Comparison of ENCODE assay signal across 19 cellular contexts in the genomic region with DNA sequence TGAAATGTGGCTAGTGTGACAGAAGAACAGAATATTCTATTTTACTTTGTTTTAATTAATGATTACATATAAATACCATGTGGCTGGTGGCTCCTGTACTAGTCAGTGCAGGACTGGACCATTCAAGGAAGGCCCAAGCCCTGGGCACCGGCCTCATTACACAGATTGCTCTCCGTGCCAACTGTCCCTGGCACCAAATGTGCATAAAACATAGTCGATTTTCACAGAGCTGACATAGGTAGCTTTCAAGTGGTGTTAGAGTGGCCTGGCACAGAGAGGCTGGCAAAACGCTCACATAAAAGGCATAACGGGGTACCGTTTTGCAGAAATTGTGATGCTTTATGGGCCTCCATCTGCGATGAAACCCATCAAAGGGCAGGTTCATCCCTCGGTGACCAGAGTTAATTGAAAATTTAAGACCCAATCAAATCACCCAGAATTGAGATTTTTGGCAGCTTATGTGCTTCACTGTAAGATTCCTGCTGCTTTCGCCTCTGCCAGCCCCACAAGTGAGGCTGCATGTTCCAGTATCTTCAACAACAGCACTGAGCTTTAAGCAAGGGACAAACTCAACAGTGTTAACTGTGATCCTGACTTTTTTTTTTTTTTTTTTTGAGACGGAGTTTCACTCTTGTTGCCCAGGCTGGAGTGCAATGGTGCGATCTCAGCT.
"Had no signal": no experiment of that assay in that cellular context is flagged by ENCODE, and none has a peak within 500 bp of the region (broad histone marks: within the 10 kb centered on the region; RNA-seq: fewer than 3 reads in every experiment).

No MANE protein-coding gene starts in this region.

- DNase-seq: activated CD4-positive, alpha-beta T cell treated with anti-CD3 and anti-CD28 coated beads for 48 hours; activated CD4-positive, alpha-beta T cell treated with anti-CD3 and anti-CD28 coated beads, Interleukin-2, amount 50 U/mL, for 4 hours; activated CD4-positive, CD25-positive, alpha-beta regulatory T cell treated with anti-CD3 and anti-CD28 coated beads, Interleukin-2, amount 50 U/mL, for 72 hours; activated CD8-positive, alpha-beta memory T cell treated with anti-CD3 and anti-CD28 coated beads, Interleukin-2, amount 50 U/mL, for 48 hours; activated CD8-positive, alpha-beta T cell treated with anti-CD3 and anti-CD28 coated beads, Interleukin-2, amount 10 ng/mL, durations not matched to agents 7 days and 5 days; activated effector memory CD4-positive, alpha-beta T cell treated with Interleukin-2 at 50 U/mL for 16 hours; activated naive CD4-positive, alpha-beta T cell; activated T-cell treated with anti-CD3 and anti-CD28 coated beads, Interleukin-2, amount 50 U/mL, for 1 hour; MM.1S; NCI-H146; NCI-H187 treated with DMSO at 0.1 percent for 48 hours; NCI-H2107; NCI-H2171 treated with DMSO at 0.1 percent for 48 hours; NCI-H226; NCI-H526 treated with DMSO at 0.1 percent for 48 hours; NCI-H82; PC-3; SHP77 had no signal

- H3K4me3 ChIP-seq: SJSA1 had no signal

- H3K27me3 ChIP-seq: SJSA1 had no signal

- ATAC-seq: activated CD8-positive, alpha-beta T cell treated with anti-CD3 and anti-CD28 coated beads, Interleukin-2, amount 10 ng/mL, durations not matched to agents 7 days and 5 days; PC-3 had no signal

- H3K27ac ChIP-seq: SJSA1 had no signal

- H3K9me3 ChIP-seq: SJSA1 had no signal
